9 cellular contexts compared by ENCODE assay signal in the genomic region with DNA sequence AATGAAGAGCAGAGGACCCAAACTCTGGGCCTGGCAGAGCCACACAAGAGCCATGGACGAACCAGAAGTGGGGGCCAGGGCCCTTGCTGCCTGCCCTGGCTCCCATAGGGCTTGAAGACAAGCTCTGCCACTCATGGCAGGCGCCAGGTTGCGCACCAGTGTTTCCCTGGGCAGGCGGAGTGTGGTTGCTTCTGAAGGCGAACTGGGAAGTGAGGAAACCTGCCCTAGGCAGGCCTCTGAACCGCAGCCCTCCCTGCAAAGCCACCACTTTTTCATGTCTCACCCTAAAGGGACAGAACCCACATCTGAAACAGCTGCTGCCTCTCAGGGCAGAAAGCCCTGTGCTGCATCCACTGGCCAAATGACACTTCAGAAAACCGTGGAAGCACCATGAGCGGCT. TPM values are rescaled to one million over a fixed set of nuclear protein-coding genes. Genes with fewer than 3 reads are reported as not detected.
A peak's percentile ranks its signal among the peaks of the same experiment; 100 is the strongest.
DNase-seq lines count a peak whose midpoint lies in the region; ATAC-seq and TF ChIP-seq lines count a peak whose summit lies in the region.
"Had no signal": no experiment of that assay in that cellular context is flagged by ENCODE, and none has a peak within 500 bp of the region (broad histone marks: within the 10 kb centered on the region; RNA-seq: fewer than 3 reads in every experiment).

No MANE protein-coding gene starts in this region.

- H3K4me1 Mint-ChIP-seq in activated T-cell treated with anti-CD3 and anti-CD28 coated beads, Interleukin-2, amount 50 U/mL, for 72 hours (ENCODE audit: low read depth): peaks cover 38% of the 10 kb centered on the region
- peaks cover 28% of the 10 kb centered on the region for H3K4me1 Mint-ChIP-seq in glutamatergic neuron (ENCODE audit: low read depth, unreplicated experiment)

- ATAC-seq in GM19035 (IDR thresholded peaks at IDR 0.05; ENCODE audit: unreplicated experiment) (peak; percentile 37), HG03378 (IDR thresholded peaks at IDR 0.05; ENCODE audit: unreplicated experiment) (peak; percentile 55), GM18519 (IDR thresholded peaks at IDR 0.05; ENCODE audit: low FRiP score, unreplicated experiment) (no peak)
- ATAC-seq in activated T-cell treated with anti-CD3 and anti-CD28 coated beads, Interleukin-2, amount 50 U/mL, for 72 hours (replicated peaks in 1 of 2): peak; percentile 54 to 57

- H3K36me3 ChIP-seq in BLaER1 (no peaks in the 10 kb centered on the region), HAP-1 (replicated peaks) (no peaks in the 10 kb centered on the region)
- H3K36me3 ChIP-seq: uterus had no signal

- no peak overlapping the region for H3K27ac Mint-ChIP-seq in activated T-cell treated with anti-CD3 and anti-CD28 coated beads, Interleukin-2, amount 50 U/mL, for 72 hours
- H3K27ac Mint-ChIP-seq in glutamatergic neuron (ENCODE audit: unreplicated experiment): no peak overlapping the region

- in situ Hi-C loops in HAP-1 (cut with MboI; ENCODE audit: low sequenced_read_pairs): no loop called here

- peaks cover 78% of the 10 kb centered on the region for H3K4me1 ChIP-seq in BLaER1
- no peaks in the 10 kb centered on the region for H3K4me1 ChIP-seq in HAP-1
- H3K4me1 ChIP-seq: uterus had no signal

- peak; percentile 34 to 59 for DNase-seq in activated T-cell treated with anti-CD3 and anti-CD28 coated beads, Interleukin-2, amount 50 U/mL, for 72 hours
- DNase-seq in glutamatergic neuron (no peak), NCI-H446 treated with DMSO at 0.1 percent for 48 hours (lab: John Stamatoyannopoulos, UW) (no peak), HAP-1 (ENCODE audit: low spot score in 2 of 2) (no peak)
- DNase-seq: uterus had no signal

- peak overlapping the region in 1 of 2 donors; percentile 67 for H3K4me3 Mint-ChIP-seq in activated T-cell treated with anti-CD3 and anti-CD28 coated beads, Interleukin-2, amount 50 U/mL, for 72 hours
- no peak overlapping the region for H3K4me3 Mint-ChIP-seq in glutamatergic neuron (ENCODE audit: unreplicated experiment)

- H3K9me3 Mint-ChIP-seq in activated T-cell treated with anti-CD3 and anti-CD28 coated beads, Interleukin-2, amount 50 U/mL, for 72 hours: no peaks in the 10 kb centered on the region
- H3K9me3 Mint-ChIP-seq in glutamatergic neuron (ENCODE audit: unreplicated experiment): peaks cover 18% of the 10 kb centered on the region

- peaks cover 26% of the 10 kb centered on the region for H3K27me3 Mint-ChIP-seq in activated T-cell treated with anti-CD3 and anti-CD28 coated beads, Interleukin-2, amount 50 U/mL, for 72 hours (ENCODE audit: low read depth)
- peaks cover 28% of the 10 kb centered on the region for H3K27me3 Mint-ChIP-seq in glutamatergic neuron (ENCODE audit: unreplicated experiment)

- no peak overlapping the region for H3K4me3 ChIP-seq in BLaER1
- no peak overlapping the region for H3K4me3 ChIP-seq in HAP-1
- H3K4me3 ChIP-seq: uterus had no signal

- no peaks in the 10 kb centered on the region for H3K36me3 Mint-ChIP-seq in activated T-cell treated with anti-CD3 and anti-CD28 coated beads, Interleukin-2, amount 50 U/mL, for 72 hours (ENCODE audit: insufficient read depth in 2 of 2)
- H3K36me3 Mint-ChIP-seq in glutamatergic neuron (ENCODE audit: unreplicated experiment): no peaks in the 10 kb centered on the region

- TF ChIP-seq CTCF in glutamatergic neuron (IDR thresholded peaks at IDR 0.05; ENCODE audit: partially characterized antibody, unreplicated experiment): no peak

- H3K27me3 ChIP-seq in BLaER1 (peaks cover 13% of the 10 kb centered on the region), HAP-1 (ENCODE audit: low read depth) (no peaks in the 10 kb centered on the region)

- H3K27ac ChIP-seq in BLaER1: no peak overlapping the region
- H3K27ac ChIP-seq: uterus had no signal

- H3K9ac ChIP-seq in BLaER1: no peak overlapping the region

- peaks cover 45% of the 10 kb centered on the region; the same call in 1 of the 2 replicates for H4K20me1 ChIP-seq in BLaER1

- H3K4me2 ChIP-seq in BLaER1: peak overlapping the region; percentile 83

- H3K9me3 ChIP-seq in BLaER1 (no peaks in the 10 kb centered on the region), HAP-1 (no peaks in the 10 kb centered on the region)
- H3K9me3 ChIP-seq: uterus had no signal

RNA-seq across cellular contexts. Expression of gene PRMT7, which starts 58.9 kb away (rescaled TPM):
- 10 to 100 TPM; 71.2 to 75.9 TPM for total RNA-seq in activated T-cell treated with anti-CD3 and anti-CD28 coated beads, Interleukin-2, amount 50 U/mL, for 72 hours
- 62.7 TPM for total RNA-seq in glutamatergic neuron (ENCODE audit: unreplicated experiment)

RNA-seq across cellular contexts. Expression of gene SLC7A6OS, which starts 59.0 kb away (rescaled TPM):
- 10 to 100 TPM; 21.9 to 25.8 TPM for total RNA-seq in activated T-cell treated with anti-CD3 and anti-CD28 coated beads, Interleukin-2, amount 50 U/mL, for 72 hours
- 25.2 TPM for total RNA-seq in glutamatergic neuron (ENCODE audit: unreplicated experiment)

Comparison
In these comparisons a context has a peak if more than half of its experiments do, and no peak if none do; other contexts are left out.
1. DNase-seq: peak in activated T-cell treated with anti-CD3 and anti-CD28 coated beads, Interleukin-2, amount 50 U/mL, for 72 hours (2 of 2); none in glutamatergic neuron (single experiment), NCI-H446 treated with DMSO at 0.1 percent for 48 hours (single experiment) and HAP-1 (0 of 2).